In genomic region chr3:17290894-17291293, GRCh38 we compare ENCODE assay signal across 30 cellular contexts.
DNase-seq lines count a peak whose midpoint lies in the region; ATAC-seq, FAIRE-seq and TF ChIP-seq lines count a peak whose summit lies in the region.
"Had no signal": no experiment of that assay in that cellular context is flagged by ENCODE, and none has a peak within 500 bp of the region (broad histone marks: within the 10 kb centered on the region; RNA-seq: fewer than 3 reads in every experiment).

No MANE protein-coding gene starts in this region.

- no peaks in the 10 kb centered on the region for H3K9me3 Mint-ChIP-seq in activated naive CD4-positive, alpha-beta T cell treated with anti-CD3 and anti-CD28 coated beads, Interleukin-2, amount 10 ng/mL, durations not matched to agents 7 days and 5 days
- H3K9me3 Mint-ChIP-seq: activated CD8-positive, alpha-beta T cell treated with anti-CD3 and anti-CD28 coated beads for 36 hours; activated T-helper 1 cell treated with anti-CD3 and anti-CD28 coated beads, Interleukin-12 subunit alpha, Interleukin-12 subunit beta, Interleukin-2, Interleukin-4 antibody, amounts not matched to agents 30 ng/mL and 10 ng/mL and 1 ng/mL, durations not matched to agents 14 hours and 24 hours and 36 hours; nephron progenitor cell had no signal

- DNase-seq in LHCN-M2 (ENCODE audit: low read depth): peak; percentile 66
- DNase-seq in RPMI7951 (ENCODE audit: low read depth): peak; percentile 58
- peak; percentile 5 for DNase-seq in epithelial cell of prostate (ENCODE audit: low read depth, low spot score)
- peak; percentile 61 for DNase-seq in left lobe of liver (ENCODE audit: low spot score)
- DNase-seq in GM19238 (ENCODE audit: insufficient read length, low spot score): no peak
- DNase-seq in activated CD4-positive, CD25-positive, alpha-beta regulatory T cell treated with anti-CD3 and anti-CD28 coated beads, Interleukin-2, amount 50 U/mL, for 72 hours: no peak
- no peak for DNase-seq in activated naive CD4-positive, alpha-beta T cell treated with anti-CD3 and anti-CD28 coated beads, Interleukin-2, amount 10 ng/mL, durations not matched to agents 7 days and 5 days
- DNase-seq in GM12891 (ENCODE audit: insufficient read length, low spot score): no peak
- DNase-seq: activated CD8-positive, alpha-beta memory T cell treated with anti-CD3 and anti-CD28 coated beads, Interleukin-2, amount 50 U/mL, for 48 hours; activated CD8-positive, alpha-beta T cell treated with anti-CD3 and anti-CD28 coated beads for 36 hours; activated naive CD4-positive, alpha-beta T cell treated with anti-CD3 and anti-CD28 coated beads, Interleukin-2, amount 50 U/mL, for 16 hours; effector CD8-positive, alpha-beta T cell; Karpas-422; kidney glomerular epithelial cell; lower lobe of right lung; mucosa of descending colon; NCI-H1694; NCI-H2171 treated with DMSO at 0.1 percent for 48 hours; NCI-H69; nephron progenitor cell; PC-9; SHP77 treated with DMSO at 0.1 percent for 48 hours; stimulated activated naive CD4-positive, alpha-beta T cell treated with Interleukin-2 at 50 U/mL for 16 hours had no signal

- ATAC-seq in left lobe of liver: peak; percentile 87
- ATAC-seq: activated CD8-positive, alpha-beta T cell treated with anti-CD3 and anti-CD28 coated beads for 36 hours; HCT116; lower lobe of right lung; mucosa of descending colon had no signal

- TF ChIP-seq POLR2A in GM12891 (IDR thresholded peaks at IDR 0.05; ENCODE audit: low read depth, low read length): no peak

- no peaks in the 10 kb centered on the region for H3K27me3 Mint-ChIP-seq in activated naive CD4-positive, alpha-beta T cell treated with anti-CD3 and anti-CD28 coated beads, Interleukin-2, amount 10 ng/mL, durations not matched to agents 7 days and 5 days
- H3K27me3 Mint-ChIP-seq: activated CD8-positive, alpha-beta T cell treated with anti-CD3 and anti-CD28 coated beads for 36 hours had no signal

- FAIRE-seq in GM12891 (lab: Jason Lieb, UNC): no peak
- FAIRE-seq: colon had no signal

- no peak overlapping the region for H3K4me3 Mint-ChIP-seq in activated naive CD4-positive, alpha-beta T cell treated with anti-CD3 and anti-CD28 coated beads, Interleukin-2, amount 10 ng/mL, durations not matched to agents 7 days and 5 days
- H3K4me3 Mint-ChIP-seq: activated CD8-positive, alpha-beta T cell treated with anti-CD3 and anti-CD28 coated beads for 36 hours; activated T-helper 1 cell treated with anti-CD3 and anti-CD28 coated beads, Interleukin-12 subunit alpha, Interleukin-12 subunit beta, Interleukin-2, Interleukin-4 antibody, amounts not matched to agents 30 ng/mL and 10 ng/mL and 1 ng/mL, durations not matched to agents 14 hours and 24 hours and 36 hours; nephron progenitor cell had no signal

- no peak overlapping the region for H3K27ac Mint-ChIP-seq in activated naive CD4-positive, alpha-beta T cell treated with anti-CD3 and anti-CD28 coated beads, Interleukin-2, amount 10 ng/mL, durations not matched to agents 7 days and 5 days
- H3K27ac Mint-ChIP-seq: activated CD8-positive, alpha-beta T cell treated with anti-CD3 and anti-CD28 coated beads for 36 hours; activated T-helper 1 cell treated with anti-CD3 and anti-CD28 coated beads, Interleukin-12 subunit alpha, Interleukin-12 subunit beta, Interleukin-2, Interleukin-4 antibody, amounts not matched to agents 30 ng/mL and 10 ng/mL and 1 ng/mL, durations not matched to agents 14 hours and 24 hours and 36 hours; nephron progenitor cell had no signal

- H3K27ac ChIP-seq in epithelial cell of prostate: no peak overlapping the region
- H3K27ac ChIP-seq: BLaER1 treated with 17β-estradiol and CSF1 and Interleukin-3, amounts not matched to agents 10 nM and 100 nM; cardiac muscle cell; heart right ventricle; HL-60; lower lobe of right lung; PC-9 had no signal

- no peaks in the 10 kb centered on the region for H3K4me1 Mint-ChIP-seq in activated naive CD4-positive, alpha-beta T cell treated with anti-CD3 and anti-CD28 coated beads, Interleukin-2, amount 10 ng/mL, durations not matched to agents 7 days and 5 days
- H3K4me1 Mint-ChIP-seq: nephron progenitor cell had no signal

- peaks cover 2% of the 10 kb centered on the region for H3K36me3 Mint-ChIP-seq in activated naive CD4-positive, alpha-beta T cell treated with anti-CD3 and anti-CD28 coated beads, Interleukin-2, amount 10 ng/mL, durations not matched to agents 7 days and 5 days

- CTCF ChIA-PET in activated naive CD4-positive, alpha-beta T cell treated with anti-CD3 and anti-CD28 coated beads, Interleukin-2, amount 10 ng/mL, durations not matched to agents 7 days and 5 days (lab: Charles Lee): no interaction called here

TF ChIP-seq in GM12891, 5 proteins besides CTCF, POLR2A, EP300 and RAD21:
- TF ChIP-seq POU2F2 (IDR thresholded peaks at IDR 0.05; ENCODE audit: low read depth, low read length) (no peak), PAX5 (IDR thresholded peaks at IDR 0.05; ENCODE audit: insufficient read depth, low read length, severe bottlenecking) (no peak), TAF1 (IDR thresholded peaks at IDR 0.05; ENCODE audit: low read depth, low read length) (no peak), SPI1 (IDR thresholded peaks at IDR 0.05; ENCODE audit: low read depth, low read length) (no peak), POLR2AphosphoS5 (IDR thresholded peaks at IDR 0.05; ENCODE audit: low read depth, low read length) (no peak)

Comparison
In these comparisons a context has a peak if more than half of its experiments do, and no peak if none do; other contexts are left out.
1. DNase-seq: peak in LHCN-M2 (single experiment), RPMI7951 (single experiment), epithelial cell of prostate (single experiment) and left lobe of liver (single experiment); none in GM19238 (single experiment), activated CD4-positive, CD25-positive, alpha-beta regulatory T cell treated with anti-CD3 and anti-CD28 coated beads, Interleukin-2, amount 50 U/mL, for 72 hours (single experiment), activated naive CD4-positive, alpha-beta T cell treated with anti-CD3 and anti-CD28 coated beads, Interleukin-2, amount 10 ng/mL, durations not matched to agents 7 days and 5 days (single experiment) and GM12891 (single experiment).